ENCODE assay signal across 8 cellular contexts in genomic region chr15:51649659-51650521, GRCh38. TPM values are rescaled to one million over a fixed set of nuclear protein-coding genes. Genes with fewer than 3 reads are reported as not detected.
DNase-seq lines count a peak whose midpoint lies in the region; ATAC-seq and TF ChIP-seq lines count a peak whose summit lies in the region.

No MANE protein-coding gene starts in this region.

- TF ChIP-seq CTCF in DND-41 (IDR thresholded peaks at IDR 0.05; ENCODE audit: borderline replicate concordance, extremely low read depth, low read length, poor library complexity, severe bottlenecking), result peak; percentile 88
- peak; percentile 51 for TF ChIP-seq CTCF in HFF-Myc (IDR thresholded peaks at IDR 0.05; ENCODE audit: low read depth, low read length, missing control alignments)
- peak; percentile 92 for TF ChIP-seq CTCF in chondrocyte (IDR thresholded peaks at IDR 0.05)

- no peaks in the 10 kb centered on the region for H3K79me2 ChIP-seq in DND-41 (ENCODE audit: insufficient read depth, low read length)

- H3K27ac ChIP-seq in DND-41 (ENCODE audit: low read length), result no peak overlapping the region

- H3K36me3 Mint-ChIP-seq in T-helper 17 cell (ENCODE audit: low read depth) (no peaks in the 10 kb centered on the region), chondrocyte (ENCODE audit: low read depth) (no peaks in the 10 kb centered on the region)

- H3K9me3 Mint-ChIP-seq in chondrocyte (ENCODE audit: low read depth), result no peaks in the 10 kb centered on the region

- ATAC-seq in DND-41 (ENCODE audit: insufficient read depth, low read depth) (peak; percentile 94), T-helper 17 cell (peak; percentile 85), HG03108 (IDR thresholded peaks at IDR 0.05; ENCODE audit: unreplicated experiment) (no peak)
- ATAC-seq in stimulated activated naive CD8-positive, alpha-beta T cell treated with anti-CD3 and anti-CD28 coated beads, Interleukin-15, Interleukin-2, amounts not matched to agents 100 U/mL and 50 U/mL, for 24 hours, result peak; percentile 61

- H4K20me1 ChIP-seq in DND-41 (ENCODE audit: insufficient read depth, low read length), result no peaks in the 10 kb centered on the region

- H3K27me3 ChIP-seq in DND-41 (ENCODE audit: insufficient read depth, low read length, poor library complexity), result no peaks in the 10 kb centered on the region

- DNase-seq in DND-41, result peak; percentile 54
- peak; percentile 45 for DNase-seq in HFF-Myc (ENCODE audit: extremely low read depth, low read depth)
- DNase-seq in NCI-H2081 (lab: John Stamatoyannopoulos, UW), result peak; percentile 66 to 83
- DNase-seq in T-helper 17 cell, result peak in 1 of 3 donors; percentile 32
- no peak for DNase-seq in chondrocyte (ENCODE audit: low spot score)
- peak; percentile 75 for DNase-seq in kidney tubule cell (ENCODE audit: low spot score)
- DNase-seq in stimulated activated naive CD8-positive, alpha-beta T cell treated with anti-CD3 and anti-CD28 coated beads, Interleukin-15, Interleukin-2, amounts not matched to agents 100 U/mL and 50 U/mL, for 24 hours, result peak; percentile 18

- H3K4me3 ChIP-seq in DND-41 (ENCODE audit: low read depth in 1 of 2, low read length in 2 of 2) (no peak overlapping the region), HFF-Myc (replicated peaks; ENCODE audit: low read depth, low read length) (no peak overlapping the region)

- peaks cover 5% of the 10 kb centered on the region for H3K4me1 Mint-ChIP-seq in T-helper 17 cell
- H3K4me1 Mint-ChIP-seq in chondrocyte (ENCODE audit: low read depth), result no peaks in the 10 kb centered on the region

- no peak overlapping the region for H3K9ac ChIP-seq in DND-41 (ENCODE audit: low read depth, low read length)

- H3K27ac Mint-ChIP-seq in T-helper 17 cell, result no peak overlapping the region
- no peak overlapping the region for H3K27ac Mint-ChIP-seq in chondrocyte (ENCODE audit: unreplicated experiment)

- H3K4me3 Mint-ChIP-seq in T-helper 17 cell, result peak overlapping the region; percentile 31
- H3K4me3 Mint-ChIP-seq in chondrocyte (ENCODE audit: unreplicated experiment), result no peak overlapping the region

- H3K27me3 Mint-ChIP-seq in T-helper 17 cell, result peaks cover 9% of the 10 kb centered on the region
- peaks cover 13% of the 10 kb centered on the region for H3K27me3 Mint-ChIP-seq in chondrocyte (ENCODE audit: low read depth)

- no peaks in the 10 kb centered on the region for H3K36me3 ChIP-seq in DND-41 (ENCODE audit: insufficient read depth, low read length)

- no peak overlapping the region for H3K4me2 ChIP-seq in DND-41 (ENCODE audit: insufficient read depth, low read length)

- H2AFZ ChIP-seq in DND-41 (ENCODE audit: low read depth, low read length), result no peak overlapping the region

- H3K9me3 ChIP-seq in DND-41 (ENCODE audit: insufficient read depth, low read length, severe bottlenecking), result no peaks in the 10 kb centered on the region
- H3K9me3 ChIP-seq in T-helper 17 cell (ENCODE audit: control insufficient read depth, low read length, poor library complexity, severe bottlenecking), result no peaks in the 10 kb centered on the region

- H3K4me1 ChIP-seq in DND-41 (ENCODE audit: insufficient read depth, low read length), result no peaks in the 10 kb centered on the region

RNA-seq across cellular contexts. Expression of gene DMXL2, which starts 27.3 kb away (rescaled TPM):
- 1 to 10 TPM; 5.5 to 7.5 TPM for total RNA-seq in T-helper 17 cell
- total RNA-seq in chondrocyte, result 20.0 to 25.0 TPM (median 20.7 TPM) in 3 replicates

RNA-seq across cellular contexts. Expression of gene SCG3, which starts 31.4 kb away (rescaled TPM):
- not detected for total RNA-seq in T-helper 17 cell
- total RNA-seq in chondrocyte, result not detected in 3 replicates
